ENCODE assay signal across 10 cellular contexts in genomic region chr9:115211413-115212204, GRCh38.
DNase-seq lines count a peak whose midpoint lies in the region; ATAC-seq, FAIRE-seq and TF ChIP-seq lines count a peak whose summit lies in the region.
"Had no signal": no experiment of that assay in that cellular context is flagged by ENCODE, and none has a peak within 500 bp of the region (broad histone marks: within the 10 kb centered on the region; RNA-seq: fewer than 3 reads in every experiment).

No MANE protein-coding gene starts in this region.

- H3K27me3 ChIP-seq in SK-N-SH (ENCODE audit: insufficient read depth) (no peaks in the 10 kb centered on the region), skeletal muscle satellite cell (ENCODE audit: control insufficient read depth, insufficient read depth, low read length) (no peaks in the 10 kb centered on the region)
- H3K27me3 ChIP-seq: Peyer's patch had no signal

- peak; percentile 92 for FAIRE-seq in GM19239 (lab: Jason Lieb, UNC)

- peaks cover 30% of the 10 kb centered on the region for H3F3A ChIP-seq in SK-N-SH (replicated peaks; ENCODE audit: insufficient read depth)

- no peaks in the 10 kb centered on the region for H3K36me3 ChIP-seq in SK-N-SH (replicated peaks in 1 of 2; ENCODE audit: control insufficient read depth in 1 of 2, insufficient read depth in 2 of 2, low read length in 1 of 2)
- no peaks in the 10 kb centered on the region for H3K36me3 ChIP-seq in skeletal muscle satellite cell (ENCODE audit: insufficient read depth, low read length)
- no peaks in the 10 kb centered on the region for H3K36me3 ChIP-seq in OCI-LY7 (ENCODE audit: insufficient read depth, low read length)
- H3K36me3 ChIP-seq: Peyer's patch had no signal

- CTCF ChIA-PET in SK-N-SH (lab: Yijun Ruan, JAX) (no interaction called here), OCI-LY7 (lab: Charles Lee; ENCODE audit: unreplicated experiment) (no interaction called here)

- no peak for TF ChIP-seq CTCF in SK-N-SH (IDR thresholded peaks at IDR 0.05)
- TF ChIP-seq CTCF in OCI-LY7 (conservative IDR thresholded peaks at IDR 0.05; ENCODE audit: low read length) = no peak

- TF ChIP-seq RAD21 in SK-N-SH (IDR thresholded peaks at IDR 0.05; ENCODE audit: low read length) = no peak

- H3K4me2 ChIP-seq in SK-N-SH = no peak overlapping the region
- H3K4me2 ChIP-seq in skeletal muscle satellite cell (ENCODE audit: low read length) = peak overlapping the region; percentile 29
- no peak overlapping the region for H3K4me2 ChIP-seq in OCI-LY7 (ENCODE audit: low read length)

- WGBS in SK-N-SH (ENCODE audit: low lambda C conversion rate) = 72% methylated on average over 3 of the region's 3 CpGs

- H4K20me1 ChIP-seq in SK-N-SH (ENCODE audit: insufficient read depth) (no peaks in the 10 kb centered on the region), OCI-LY7 (ENCODE audit: insufficient read depth, low read length) (no peaks in the 10 kb centered on the region)

- BruUV-seq in OCI-LY7 (replicated peaks; lab: Mats Ljungman, UMichigan) = no TSS peak

- peak in 1 of 2 experiments; percentile 49; a peak in 1 of 4 replicates for TF ChIP-seq EP300 in SK-N-SH (IDR thresholded peaks at IDR 0.05; ENCODE audit: borderline replicate concordance in 1 of 2, low read depth in 1 of 2, low read length in 1 of 2)

- peak; percentile 17 for DNase-seq in GM19239 (ENCODE audit: insufficient read length, low spot score)
- no peak for DNase-seq in SK-N-SH
- no peak for DNase-seq in OCI-LY7 (ENCODE audit: low spot score)
- DNase-seq in KG1 (lab: John Stamatoyannopoulos, UW) = no peak
- DNase-seq in stimulated activated CD4-positive, alpha-beta T cell treated with anti-CD3 and anti-CD28 coated beads, Interleukin-12 subunit alpha, Interleukin-12 subunit beta, amount 100 ng/mL, for 4 hours = no peak
- no peak for DNase-seq in GM19238 (ENCODE audit: insufficient read length, low spot score)
- DNase-seq: caudate nucleus had no signal

- H3K9me2 ChIP-seq in SK-N-SH (no peaks in the 10 kb centered on the region), OCI-LY7 (ENCODE audit: insufficient read depth, low read length) (no peaks in the 10 kb centered on the region)

- H3K9ac ChIP-seq in SK-N-SH = no peak overlapping the region
- H3K9ac ChIP-seq in skeletal muscle satellite cell (ENCODE audit: low read depth, low read length) = peak overlapping the region; percentile 20

- ATAC-seq in HG02938 (IDR thresholded peaks at IDR 0.05; ENCODE audit: unreplicated experiment) = peak; percentile 59

- H3K79me2 ChIP-seq in SK-N-SH (ENCODE audit: insufficient read depth) (no peaks in the 10 kb centered on the region), OCI-LY7 (ENCODE audit: insufficient read depth, low read depth, low read length) (no peaks in the 10 kb centered on the region)

- intact Hi-C loops in OCI-LY7 (cut with micrococcal nuclease; ENCODE audit: unreplicated experiment) = no loop called here

- POLR2A ChIA-PET in SK-N-SH (lab: Yijun Ruan, JAX) (no interaction called here), OCI-LY7 (lab: Charles Lee) (no interaction called here)

- H2AFZ ChIP-seq in SK-N-SH (ENCODE audit: low read depth) (no peak overlapping the region), OCI-LY7 (ENCODE audit: low read length) (no peak overlapping the region)

- no peak overlapping the region for H3K4me3 ChIP-seq in SK-N-SH (ENCODE audit: low read depth in 2 of 2, low read length in 1 of 2)
- no peak overlapping the region for H3K4me3 ChIP-seq in skeletal muscle satellite cell (ENCODE audit: low read length)
- H3K4me3 ChIP-seq in OCI-LY7 (ENCODE audit: low read depth, low read length, poor library complexity, severe bottlenecking) = no peak overlapping the region
- H3K4me3 ChIP-seq: Peyer's patch had no signal

- H3K27ac ChIP-seq in SK-N-SH (ENCODE audit: low read depth in 2 of 2, low read length in 1 of 2) = peak overlapping the region in 1 of 2 experiments; percentile 47; a peak in 3 of 4 replicates
- H3K27ac ChIP-seq in OCI-LY7 (ENCODE audit: low read depth, low read length, poor library complexity, severe bottlenecking) = no peak overlapping the region

- H3K9me3 ChIP-seq in SK-N-SH (no peaks in the 10 kb centered on the region), skeletal muscle satellite cell (replicated peaks; ENCODE audit: low read length) (no peaks in the 10 kb centered on the region), OCI-LY7 (ENCODE audit: low read length) (no peaks in the 10 kb centered on the region)
- H3K9me3 ChIP-seq: Peyer's patch had no signal

- H3K4me1 ChIP-seq in SK-N-SH (ENCODE audit: control insufficient read depth in 1 of 2, insufficient read depth in 2 of 2, low read depth in 1 of 2, low read length in 1 of 2) = peaks cover 15 to 44% of the 10 kb centered on the region in 2 experiments
- H3K4me1 ChIP-seq in skeletal muscle satellite cell (ENCODE audit: control insufficient read depth, insufficient read depth, low read length) = peaks cover 34% of the 10 kb centered on the region
- no peaks in the 10 kb centered on the region for H3K4me1 ChIP-seq in OCI-LY7 (ENCODE audit: insufficient read depth, low read length, poor library complexity, severe bottlenecking)

TF ChIP-seq in SK-N-SH, 30 proteins besides CTCF, POLR2A, EP300 and RAD21 (continues in another document):
- no peak for TF ChIP-seq EZH2phosphoT487 (IDR thresholded peaks at IDR 0.05; ENCODE audit: borderline replicate concordance, low read depth)
- no peak for TF ChIP-seq MAX (IDR thresholded peaks at IDR 0.05; ENCODE audit: low read depth)
- TF ChIP-seq NFIC (IDR thresholded peaks at IDR 0.05; ENCODE audit: borderline replicate concordance) = peak; percentile 43; the same call in 1 of the 2 replicates
- TF ChIP-seq SMC3 (IDR thresholded peaks at IDR 0.05; ENCODE audit: low read depth, low read length) = no peak
- TF ChIP-seq POLR2AphosphoS5 (IDR thresholded peaks at IDR 0.05; ENCODE audit: low read depth, low read length) = no peak; the same call in 1 of the 2 replicates
- TF ChIP-seq ZBTB33 (IDR thresholded peaks at IDR 0.05; ENCODE audit: borderline replicate concordance, low read depth) = no peak
- TF ChIP-seq RCOR1 (IDR thresholded peaks at IDR 0.05; ENCODE audit: low read length) = no peak
- TF ChIP-seq CHD2 (IDR thresholded peaks at IDR 0.05; ENCODE audit: low read length, partially characterized antibody) = no peak
- no peak for TF ChIP-seq TAF1 (IDR thresholded peaks at IDR 0.05; ENCODE audit: borderline replicate concordance, low read depth, low read length)
- TF ChIP-seq IRF3 (IDR thresholded peaks at IDR 0.05; ENCODE audit: low read depth, low read length) = no peak
- 0 out of 2 replicates have a peak, but pooled peaks have one; percentile 15 for TF ChIP-seq RXRA (IDR thresholded peaks at IDR 0.05; ENCODE audit: borderline replicate concordance, low read depth)
- TF ChIP-seq MXI1 (IDR thresholded peaks at IDR 0.05; ENCODE audit: low read depth, low read length) = no peak
- TF ChIP-seq ELF1 (IDR thresholded peaks at IDR 0.05) = no peak
- TF ChIP-seq FOSL2 (IDR thresholded peaks at IDR 0.05; ENCODE audit: borderline replicate concordance, low read depth) = no peak
- peak; percentile 69; the same call in 1 of the 2 replicates for TF ChIP-seq MEF2A (IDR thresholded peaks at IDR 0.05; ENCODE audit: borderline replicate concordance, low read depth)
- no peak for TF ChIP-seq USF1 (IDR thresholded peaks at IDR 0.05; ENCODE audit: borderline replicate concordance, low read depth)
- peak; percentile 19; the same call in 1 of the 2 replicates for TF ChIP-seq JUND (IDR thresholded peaks at IDR 0.05)
- TF ChIP-seq TCF12 (IDR thresholded peaks at IDR 0.05) = peak; percentile 81
- no peak for TF ChIP-seq USF2 (IDR thresholded peaks at IDR 0.05; ENCODE audit: borderline replicate concordance, low read depth, low read length)
